Comparison of ENCODE assay signal across 10 cellular contexts in the genomic region with DNA sequence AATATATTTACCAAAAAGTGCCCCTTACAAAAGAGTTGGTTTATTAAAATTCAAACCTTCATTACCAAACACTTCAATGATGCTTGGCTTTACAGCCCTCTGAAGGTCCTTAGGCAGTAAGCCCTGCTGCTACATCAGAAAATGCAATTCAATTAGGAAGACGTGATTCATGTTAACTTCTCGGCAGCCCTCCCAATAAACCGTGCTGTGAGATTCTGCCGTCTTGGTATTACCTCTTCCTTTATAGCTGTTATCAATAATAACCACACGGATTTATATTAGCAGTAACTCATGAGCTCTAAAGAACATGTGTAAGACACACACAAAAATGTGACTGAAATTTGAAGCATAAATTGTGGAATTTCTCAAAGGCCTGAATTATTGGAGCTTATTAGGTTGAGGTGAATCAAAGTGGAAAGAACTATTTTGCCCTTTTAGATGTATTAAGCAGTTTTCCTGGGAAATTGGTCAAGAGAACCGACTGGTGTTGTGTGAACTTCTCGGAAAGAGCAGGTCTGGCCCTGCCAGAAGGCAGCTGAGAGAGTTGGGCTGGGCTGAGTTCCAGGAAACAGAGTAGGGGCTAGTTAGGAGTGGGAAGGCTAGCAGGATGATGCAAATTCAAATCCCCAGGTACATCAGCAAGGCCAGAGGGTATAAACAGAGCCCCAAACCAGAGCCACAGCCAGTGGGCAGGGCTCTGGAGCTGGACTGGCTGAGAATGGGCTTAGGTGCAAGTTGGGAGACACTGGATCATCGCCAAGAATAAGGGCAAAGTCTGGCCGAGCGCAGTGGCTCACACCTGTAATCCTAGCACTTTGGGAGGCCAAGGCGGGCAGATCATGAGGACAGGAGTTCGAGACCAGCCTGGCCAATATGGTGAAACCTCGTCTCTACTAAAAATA. TPM values are rescaled to one million over a fixed set of nuclear protein-coding genes. Genes with fewer than 3 reads are reported as not detected.
DNase-seq lines count a peak whose midpoint lies in the region; ATAC-seq and TF ChIP-seq lines count a peak whose summit lies in the region.
"Had no signal": no experiment of that assay in that cellular context is flagged by ENCODE, and none has a peak within 500 bp of the region (broad histone marks: within the 10 kb centered on the region; RNA-seq: fewer than 3 reads in every experiment).

No MANE protein-coding gene starts in this region.

- H3K9me3 Mint-ChIP-seq in CD14-positive monocyte = peaks cover 0 to 7% (median 1%) of the 10 kb centered on the region in 7 donors
- H3K9me3 Mint-ChIP-seq: CD8-positive, alpha-beta T cell had no signal

- H3K4me3 ChIP-seq in mucosa of descending colon = no peak overlapping the region
- H3K4me3 ChIP-seq in trophoblast cell (ENCODE audit: low read depth, low read length) = no peak overlapping the region

- H3K4me3 Mint-ChIP-seq in CD14-positive monocyte = no peak overlapping the region
- no peak overlapping the region for H3K4me3 Mint-ChIP-seq in T-helper 17 cell
- H3K4me3 Mint-ChIP-seq: CD8-positive, alpha-beta T cell had no signal

- H4K8ac ChIP-seq in trophoblast cell (ENCODE audit: low read depth, low read length) = no peak overlapping the region

- H2AFZ ChIP-seq in trophoblast cell (ENCODE audit: insufficient read depth, low read length, poor library complexity) = no peak overlapping the region

- DNase-seq in CD14-positive monocyte (ENCODE audit: low spot score) (no peak), NCI-H446 treated with DMSO at 0.1 percent for 48 hours (lab: John Stamatoyannopoulos, UW) (peak; percentile 11), ecto neural progenitor cell (ENCODE audit: low spot score) (peak; percentile 38), mucosa of descending colon (peak; percentile 19 to 49 (median 37)), retina (no peak), T-helper 17 cell (no peak), trophoblast cell (no peak)
- DNase-seq: CD8-positive, alpha-beta T cell had no signal

- no peak overlapping the region for H2BK5ac ChIP-seq in trophoblast cell (ENCODE audit: low read depth, low read length, poor library complexity)

- H3K4me1 ChIP-seq in mucosa of descending colon (ENCODE audit: low read depth) (no peaks in the 10 kb centered on the region), trophoblast cell (ENCODE audit: control insufficient read depth in 1 of 2, insufficient read depth in 2 of 2, low read length in 2 of 2) (no peaks in the 10 kb centered on the region)

- H3K27ac Mint-ChIP-seq in CD14-positive monocyte (peak overlapping the region; percentile 27 to 84 (median 66)), T-helper 17 cell (no peak overlapping the region)
- H3K27ac Mint-ChIP-seq: CD8-positive, alpha-beta T cell had no signal

- H3K4me1 Mint-ChIP-seq in CD14-positive monocyte (peaks cover 31% of the 10 kb centered on the region), T-helper 17 cell (peaks cover 17% of the 10 kb centered on the region)

- no peak overlapping the region for H2BK120ac ChIP-seq in trophoblast cell (ENCODE audit: insufficient read depth, low read length, poor library complexity)

- no peaks in the 10 kb centered on the region for H3K27me3 ChIP-seq in trophoblast cell (ENCODE audit: insufficient read depth, low read length)

- H3K9ac ChIP-seq in trophoblast cell (ENCODE audit: low read length) = no peak overlapping the region

- H3K27ac ChIP-seq in trophoblast cell (ENCODE audit: low read depth, low read length) = no peak overlapping the region

- no peak overlapping the region for H3K18ac ChIP-seq in trophoblast cell (ENCODE audit: low read length)

- no peak overlapping the region for H2AK5ac ChIP-seq in trophoblast cell (ENCODE audit: low read length)

- no peak overlapping the region for H4K91ac ChIP-seq in trophoblast cell (ENCODE audit: low read depth, low read length)

- peak; percentile 55 for ATAC-seq in mucosa of descending colon
- ATAC-seq in T-helper 17 cell = no peak
- no peak for ATAC-seq in GM18502 (IDR thresholded peaks at IDR 0.05; ENCODE audit: poor library complexity, unreplicated experiment)
- ATAC-seq: CD8-positive, alpha-beta T cell had no signal

- H3K79me1 ChIP-seq in trophoblast cell (ENCODE audit: low read length) = no peaks in the 10 kb centered on the region

- no peak overlapping the region for H3K4me2 ChIP-seq in trophoblast cell (ENCODE audit: low read length)

- H3K27me3 Mint-ChIP-seq in CD14-positive monocyte (ENCODE audit: low read depth in 3 of 3) (peaks cover 0 to 4% (median under 1%) of the 10 kb centered on the region in 3 donors), T-helper 17 cell (no peaks in the 10 kb centered on the region)

- H3K9me3 ChIP-seq in mucosa of descending colon (no peaks in the 10 kb centered on the region), T-helper 17 cell (ENCODE audit: control insufficient read depth, low read length, poor library complexity, severe bottlenecking) (no peaks in the 10 kb centered on the region), trophoblast cell (ENCODE audit: insufficient read depth, low read depth, low read length) (no peaks in the 10 kb centered on the region)

- H2BK12ac ChIP-seq in trophoblast cell (ENCODE audit: low read length) = no peak overlapping the region

- no peaks in the 10 kb centered on the region for H3K79me2 ChIP-seq in trophoblast cell (ENCODE audit: control insufficient read depth, insufficient read depth, low read length, poor library complexity)

- H3K23ac ChIP-seq in trophoblast cell (ENCODE audit: low read length) = no peak overlapping the region

- peaks cover 42 to 56% of the 10 kb centered on the region in 2 donors for H3K36me3 Mint-ChIP-seq in CD14-positive monocyte
- H3K36me3 Mint-ChIP-seq in T-helper 17 cell (ENCODE audit: low read depth) = peaks cover 2% of the 10 kb centered on the region
- H3K36me3 Mint-ChIP-seq: CD8-positive, alpha-beta T cell had no signal

- intact Hi-C loops in CD14-positive monocyte (cut with micrococcal nuclease) = no loop called here
- intact Hi-C loops in mucosa of descending colon (cut with DNase I, micrococcal nuclease) = no loop called here

- H4K12ac ChIP-seq in trophoblast cell (ENCODE audit: low read depth, low read length) = no peak overlapping the region

- H3K36me3 ChIP-seq in mucosa of descending colon (ENCODE audit: low read depth) = no peaks in the 10 kb centered on the region
- no peaks in the 10 kb centered on the region for H3K36me3 ChIP-seq in trophoblast cell (ENCODE audit: control insufficient read depth in 1 of 2, insufficient read depth in 2 of 2, low read length in 2 of 2)

- no peak overlapping the region for H3K14ac ChIP-seq in trophoblast cell (ENCODE audit: low read length)

- WGBS in trophoblast cell (ENCODE audit: extremely low coverage, insufficient coverage, insufficient read length) = no CpG with 5 or more reads among the region's 13 CpGs

- no peak overlapping the region for H3K4ac ChIP-seq in trophoblast cell (ENCODE audit: low read depth, low read length)

- TF ChIP-seq CTCF in CD14-positive monocyte (IDR thresholded peaks at IDR 0.05) (no peak), mucosa of descending colon (IDR thresholded peaks at IDR 0.05) (no peak)

RNA-seq across cellular contexts. Expression of a gene that starts 33.1 kb away (rescaled TPM):
- polyA plus RNA-seq in CD14-positive monocyte = 10 to 100 TPM; 25.3 to 50.0 TPM
- 10 to 100 TPM in 2 of 3 donors, 1 to 10 TPM in 1; 6.9 to 18.3 (median 14.1) TPM for total RNA-seq in mucosa of descending colon
- 10 to 100 TPM in 1 of 2 donors, 1 to 10 TPM in 1; 1.7 to 12.6 TPM for total RNA-seq in T-helper 17 cell
- polyA plus RNA-seq in trophoblast cell (2013) = not detected in 2 replicates
- total RNA-seq: M059J had no signal

RNA-seq across cellular contexts. Expression of a gene that starts 52.6 kb away (rescaled TPM):
- 100 to 1,000 TPM; 111 to 118 TPM for polyA plus RNA-seq in CD14-positive monocyte
- 100 to 1,000 TPM; 153 to 186 (median 157) TPM for total RNA-seq in mucosa of descending colon
- 100 to 1,000 TPM; 194 to 202 TPM for total RNA-seq in T-helper 17 cell
- polyA plus RNA-seq in trophoblast cell (2013) = 96.9 and 97.4 TPM in 2 replicates

Comparison
In these comparisons a context has a peak if more than half of its experiments do, and no peak if none do; other contexts are left out.
1. DNase-seq: peak in NCI-H446 treated with DMSO at 0.1 percent for 48 hours (single experiment), ecto neural progenitor cell (single experiment) and mucosa of descending colon (3 of 3); none in CD14-positive monocyte (single experiment), retina (single experiment), T-helper 17 cell (0 of 3) and trophoblast cell (0 of 2).